Comparison of ENCODE assay signal across 8 cellular contexts in the genomic region with DNA sequence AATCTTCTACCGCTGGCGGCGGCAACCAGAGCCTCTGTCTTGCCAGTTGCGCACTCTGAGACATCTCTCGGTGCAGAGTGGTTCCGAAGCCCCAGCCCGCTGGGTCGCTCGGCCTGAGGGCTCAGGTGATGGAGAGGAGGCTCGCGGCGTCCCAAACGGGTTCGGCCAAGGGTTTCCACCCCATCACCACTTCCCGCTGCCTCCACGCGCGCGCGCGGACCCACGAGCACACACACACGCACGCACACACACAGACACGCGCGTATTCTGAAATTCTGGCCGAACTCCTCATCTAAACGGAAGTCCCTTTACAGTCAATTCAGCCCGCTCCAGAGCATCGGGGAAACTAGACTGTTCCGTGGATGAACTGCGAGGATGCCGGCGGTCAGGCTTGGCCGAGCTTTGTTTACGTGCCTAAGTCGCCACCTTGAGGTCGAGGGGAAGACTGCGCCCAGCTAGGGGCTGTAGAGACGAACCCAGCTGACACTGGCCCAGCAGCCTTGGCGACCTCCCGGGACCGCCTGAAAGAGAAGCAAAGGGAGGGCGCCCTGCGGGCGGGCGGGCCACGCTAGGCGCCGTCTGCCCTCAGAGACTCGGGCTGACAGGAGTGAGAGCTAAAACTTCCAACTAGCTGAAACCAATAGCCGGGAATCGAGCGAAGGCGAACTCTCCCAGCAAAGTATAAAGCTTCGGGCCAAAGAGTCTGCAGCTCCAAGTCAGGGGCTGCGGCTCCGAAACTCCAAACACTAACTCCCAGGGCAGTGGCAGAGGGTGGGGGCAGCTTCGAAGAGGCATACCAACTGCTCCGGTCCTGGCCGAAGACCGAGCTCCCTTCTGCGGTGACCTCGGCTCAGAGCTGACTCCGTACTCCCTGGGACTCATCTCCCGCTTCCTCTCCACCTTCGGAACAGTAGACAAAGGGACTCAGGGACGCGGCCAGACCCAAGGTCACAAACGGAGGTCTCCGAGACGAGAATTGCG.
DNase-seq lines count a peak whose midpoint lies in the region; ATAC-seq and TF ChIP-seq lines count a peak whose summit lies in the region.

No MANE protein-coding gene starts in this region.

- H3K4me3 ChIP-seq in ectodermal cell (ENCODE audit: insufficient read depth, low read depth, low read length): peak overlapping the region; percentile 25
- no peak overlapping the region for H3K4me3 ChIP-seq in lower leg skin (ENCODE audit: low read depth, poor library complexity, severe bottlenecking)

- H3K36me3 ChIP-seq in ectodermal cell (ENCODE audit: control insufficient read depth, insufficient read depth, low read length): no peaks in the 10 kb centered on the region

- peaks cover 17% of the 10 kb centered on the region for H3K4me1 ChIP-seq in ectodermal cell (ENCODE audit: control insufficient read depth, insufficient read depth, low read length)

- ATAC-seq in GM19328 (IDR thresholded peaks at IDR 0.05; ENCODE audit: unreplicated experiment) (peak; percentile 98), HG03432 (IDR thresholded peaks at IDR 0.05; ENCODE audit: unreplicated experiment) (peak; percentile 99)

- no peaks in the 10 kb centered on the region for H3K9me3 ChIP-seq in ectodermal cell (ENCODE audit: control insufficient read depth, low read length)

- intact Hi-C loops in lower leg skin (cut with DNase I; ENCODE audit: low total_unique reads): loop anchor here (5.0 kb wide), 1 partner anchor 961 kb away; no protein-coding TSS in a partner anchor

- 1% methylated on average over 74 of the region's 74 CpGs for WGBS in ectodermal cell, 2 experiments
- WGBS in lower leg skin, 2 donors: 3 to 4% methylated on average over 65 to 71 of the region's 74 CpGs

- H3K27ac ChIP-seq in C4-2B: no peak overlapping the region
- H3K27ac ChIP-seq in ectodermal cell (ENCODE audit: insufficient read depth, low read depth, low read length, poor library complexity, severe bottlenecking): no peak overlapping the region

- DNase-seq in NCI-H345 treated with DMSO at 0.1 percent for 48 hours (lab: John Stamatoyannopoulos, UW; ENCODE audit: unreplicated experiment) (peak; percentile 69), lower leg skin (ENCODE audit: low spot score in 2 of 2) (peak; percentile 79 to 96)
- DNase-seq in activated CD4-positive, alpha-beta T cell treated with anti-CD3 and anti-CD28 coated beads for 4 hours: peak; percentile 35 to 53
- DNase-seq in stimulated activated CD4-positive, alpha-beta T cell treated with anti-CD3 and anti-CD28 coated beads, Interleukin-4, amount 100 ng/mL, for 4 hours: peak; percentile 46 to 60

- H3K27me3 ChIP-seq in ectodermal cell (ENCODE audit: control insufficient read depth, insufficient read depth, low read length, poor library complexity, severe bottlenecking): peaks cover 82% of the 10 kb centered on the region

- TF ChIP-seq CTCF in C4-2B (conservative IDR thresholded peaks at IDR 0.05): peak; percentile 94
- peak in 1 of 3 donors; percentile 34 for TF ChIP-seq CTCF in lower leg skin (IDR thresholded peaks at IDR 0.05)

- TF ChIP-seq POLR2A in lower leg skin (IDR thresholded peaks at IDR 0.05): no peak
